In genomic region chr20:58760881-58761280, GRCh38 we compare ENCODE assay signal across 18 cellular contexts.
DNase-seq lines count a peak whose midpoint lies in the region.
"Had no signal": no experiment of that assay in that cellular context is flagged by ENCODE, and none has a peak within 500 bp of the region (broad histone marks: within the 10 kb centered on the region; RNA-seq: fewer than 3 reads in every experiment).

No MANE protein-coding gene starts in this region.

- peak; percentile 21 for DNase-seq in activated CD4-positive, CD25-positive, alpha-beta regulatory T cell treated with anti-CD3 and anti-CD28 coated beads, Interleukin-2, amount 50 U/mL, for 72 hours
- no peak for DNase-seq in activated CD4-positive, CD25-positive, alpha-beta regulatory T cell (lab: John Stamatoyannopoulos, UW)
- DNase-seq in MV-4-11 (lab: John Stamatoyannopoulos, UW) (peak; percentile 99), SIG-M5 (lab: John Stamatoyannopoulos, UW) (peak; percentile 64), NCI-H2029 (lab: John Stamatoyannopoulos, UW) (no peak), amniotic stem cell (lab: John Stamatoyannopoulos, UW) (no peak)
- peak; percentile 11 for DNase-seq in stimulated activated CD8-positive, alpha-beta memory T cell treated with anti-CD3 and anti-CD28 coated beads, Interleukin-4, amount 100 ng/mL, for 48 hours
- no peak for DNase-seq in NK-92 treated with Interleukin-12 subunit alpha and Interleukin-12 subunit beta, amount 100 ng/mL, for 24 hours (lab: John Stamatoyannopoulos, UW)
- DNase-seq: ACHN; CD8-positive, alpha-beta T cell; DND-41; NCI-H1092; NCI-H1436 treated with DMSO at 0.1 percent for 48 hours; NCI-H1930; NCI-H226; NCI-H524; NCI-H82; SHP77 treated with DMSO at 0.1 percent for 48 hours had no signal

Comparison
In these comparisons a context has a peak if more than half of its experiments do, and no peak if none do; other contexts are left out.
1. DNase-seq: peak in activated CD4-positive, CD25-positive, alpha-beta regulatory T cell treated with anti-CD3 and anti-CD28 coated beads, Interleukin-2, amount 50 U/mL, for 72 hours (single experiment), MV-4-11 (single experiment), SIG-M5 (single experiment) and stimulated activated CD8-positive, alpha-beta memory T cell treated with anti-CD3 and anti-CD28 coated beads, Interleukin-4, amount 100 ng/mL, for 48 hours (single experiment); none in activated CD4-positive, CD25-positive, alpha-beta regulatory T cell (0 of 4), NCI-H2029 (single experiment), amniotic stem cell (single experiment) and NK-92 treated with Interleukin-12 subunit alpha and Interleukin-12 subunit beta, amount 100 ng/mL, for 24 hours (single experiment).